ENCODE assay signal across 37 cellular contexts in genomic region chr5:93008502-93009167, GRCh38.
"Had no signal": no experiment of that assay in that cellular context is flagged by ENCODE, and none has a peak within 500 bp of the region (broad histone marks: within the 10 kb centered on the region; RNA-seq: fewer than 3 reads in every experiment).

No MANE protein-coding gene starts in this region.

- H3K9me3 Mint-ChIP-seq: activated B cell treated with CpG ODN at 0.5 μM for 24 hours; activated CD4-positive, alpha-beta memory T cell treated with anti-CD3 and anti-CD28 coated beads for 36 hours; activated CD4-positive, alpha-beta T cell treated with anti-CD3 and anti-CD28 coated beads, Interleukin-2, amount 10 ng/mL, durations not matched to agents 24 days and 14 days; activated CD8-positive, alpha-beta T cell treated with anti-CD3 and anti-CD28 coated beads for 36 hours; activated naive CD4-positive, alpha-beta T cell treated with anti-CD3 and anti-CD28 coated beads for 36 hours; activated naive CD4-positive, alpha-beta T cell treated with anti-CD3 and anti-CD28 coated beads, Interleukin-2, amount 50 U/mL, for 72 hours; activated naive CD8-positive, alpha-beta T cell treated with anti-CD3 and anti-CD28 coated beads for 36 hours; activated T-cell treated with anti-CD3 and anti-CD28 coated beads, Interleukin-2, amount 50 U/mL, for 4 hours; activated T-cell treated with anti-CD3 and anti-CD28 coated beads, Interleukin-2, amount 50 U/mL, for 72 hours; activated T-helper 1 cell treated with anti-CD3 and anti-CD28 coated beads, Interleukin-12 subunit alpha, Interleukin-12 subunit beta, Interleukin-2, Interleukin-4 antibody, amounts not matched to agents 30 ng/mL and 10 ng/mL and 1 ng/mL, durations not matched to agents 14 hours and 24 hours and 36 hours; T-helper 1 cell treated with Interleukin-12 subunit alpha and Interleukin-12 subunit beta and Interleukin-4 antibody, amounts not matched to agents 30 μg/mL and 1 μg/mL, for 36 hours had no signal

- ATAC-seq: activated CD8-positive, alpha-beta T cell treated with anti-CD3 and anti-CD28 coated beads for 36 hours; activated naive CD4-positive, alpha-beta T cell treated with anti-CD3 and anti-CD28 coated beads, Interleukin-2, amount 50 U/mL, for 72 hours; activated T-cell treated with anti-CD3 and anti-CD28 coated beads, Interleukin-2, amount 50 U/mL, for 4 hours; activated T-cell treated with anti-CD3 and anti-CD28 coated beads, Interleukin-2, amount 50 U/mL, for 72 hours; activated T-helper 17 cell treated with anti-CD3 and anti-CD28 coated beads, Interleukin-2, amount 50 U/mL, for 72 hours; body of pancreas; T-cell had no signal

- H3K27ac ChIP-seq: adrenal gland, ascending aorta, body of pancreas, brain microvascular endothelial cell, breast epithelium, VCaP had no signal

- DNase-seq: activated B cell treated with CpG ODN at 0.5 μM for 24 hours; activated CD4-positive, alpha-beta memory T cell treated with anti-CD3 and anti-CD28 coated beads for 36 hours; activated CD4-positive, alpha-beta T cell treated with anti-CD3 and anti-CD28 coated beads for 4 hours; activated CD4-positive, alpha-beta T cell treated with anti-CD3 and anti-CD28 coated beads, Interleukin-2, amount 10 ng/mL, durations not matched to agents 24 days and 14 days; activated CD4-positive, alpha-beta T cell treated with anti-CD3 and anti-CD28 coated beads, Interleukin-2, amount 50 U/mL, for 1 hour; activated CD4-positive, alpha-beta T cell treated with anti-CD3 and anti-CD28 coated beads, Interleukin-2, amount 50 U/mL, for 4 hours; activated CD4-positive, CD25-positive, alpha-beta regulatory T cell treated with anti-CD3 and anti-CD28 coated beads, Interleukin-2, amount 50 U/mL, for 72 hours; activated CD8-positive, alpha-beta memory T cell treated with anti-CD3 and anti-CD28 coated beads, Interleukin-2, amount 50 U/mL, for 4 hours; activated CD8-positive, alpha-beta T cell treated with anti-CD3 and anti-CD28 coated beads for 36 hours; activated effector memory CD4-positive, alpha-beta T cell treated with anti-CD3 and anti-CD28 coated beads, Interleukin-2, amount 50 U/mL, for 16 hours; activated gamma-delta T cell treated with Interleukin-2 at 50 U/mL for 16 hours; activated naive CD4-positive, alpha-beta T cell; activated naive CD4-positive, alpha-beta T cell treated with anti-CD3 and anti-CD28 coated beads for 36 hours; activated naive CD4-positive, alpha-beta T cell treated with anti-CD3 and anti-CD28 coated beads, Interleukin-2, amount 50 U/mL, for 16 hours; activated naive CD8-positive, alpha-beta T cell treated with anti-CD3 and anti-CD28 coated beads for 36 hours; activated T-cell treated with anti-CD3 and anti-CD28 coated beads for 4 hours; activated T-cell treated with anti-CD3 and anti-CD28 coated beads, Interleukin-2, amount 50 U/mL, for 1 hour; activated T-cell treated with anti-CD3 and anti-CD28 coated beads, Interleukin-2, amount 50 U/mL, for 4 hours; activated T-cell treated with anti-CD3 and anti-CD28 coated beads, Interleukin-2, amount 50 U/mL, for 72 hours; adrenal gland; amygdala; anterior cingulate cortex; body of pancreas; brain microvascular endothelial cell; central memory CD4-positive, alpha-beta T cell; T-cell; T-helper 2 cell; T-helper 9 cell had no signal

- FAIRE-seq: TTC549 had no signal

- H3K4me3 Mint-ChIP-seq: activated B cell treated with CpG ODN at 0.5 μM for 24 hours; activated CD4-positive, alpha-beta memory T cell treated with anti-CD3 and anti-CD28 coated beads for 36 hours; activated CD4-positive, alpha-beta T cell treated with anti-CD3 and anti-CD28 coated beads, Interleukin-2, amount 10 ng/mL, durations not matched to agents 24 days and 14 days; activated CD8-positive, alpha-beta T cell treated with anti-CD3 and anti-CD28 coated beads for 36 hours; activated naive CD4-positive, alpha-beta T cell treated with anti-CD3 and anti-CD28 coated beads for 36 hours; activated naive CD8-positive, alpha-beta T cell treated with anti-CD3 and anti-CD28 coated beads for 36 hours; activated T-cell treated with anti-CD3 and anti-CD28 coated beads, Interleukin-2, amount 50 U/mL, for 4 hours; activated T-cell treated with anti-CD3 and anti-CD28 coated beads, Interleukin-2, amount 50 U/mL, for 72 hours; activated T-helper 1 cell treated with anti-CD3 and anti-CD28 coated beads, Interleukin-12 subunit alpha, Interleukin-12 subunit beta, Interleukin-2, Interleukin-4 antibody, amounts not matched to agents 30 ng/mL and 10 ng/mL and 1 ng/mL, durations not matched to agents 14 hours and 24 hours and 36 hours; activated T-helper 17 cell treated with anti-CD3 and anti-CD28 coated beads, Interleukin-2, amount 50 U/mL, for 72 hours; T-cell; T-helper 1 cell treated with Interleukin-12 subunit alpha and Interleukin-12 subunit beta and Interleukin-4 antibody, amounts not matched to agents 30 μg/mL and 1 μg/mL, for 36 hours; T-helper 2 cell treated with Interferon-gamma antibody and Interleukin-4, amounts not matched to agents 5 μg/mL and 100 μg/mL, for 36 hours had no signal

- H3K9me3 ChIP-seq: adrenal gland, ascending aorta, body of pancreas, breast epithelium had no signal

- H3K4me1 Mint-ChIP-seq: activated B cell treated with CpG ODN at 0.5 μM for 24 hours; activated CD4-positive, alpha-beta T cell treated with anti-CD3 and anti-CD28 coated beads, Interleukin-2, amount 10 ng/mL, durations not matched to agents 24 days and 14 days; activated naive CD8-positive, alpha-beta T cell treated with anti-CD3 and anti-CD28 coated beads for 36 hours; activated T-helper 17 cell treated with anti-CD3 and anti-CD28 coated beads, Interleukin-2, amount 50 U/mL, for 72 hours; T-cell had no signal

- H3K27me3 ChIP-seq: adrenal gland, ascending aorta, body of pancreas, brain microvascular endothelial cell, breast epithelium had no signal

- H3K36me3 ChIP-seq: adrenal gland, ascending aorta, brain microvascular endothelial cell, breast epithelium had no signal

- H3K4me3 ChIP-seq: adrenal gland, ascending aorta, body of pancreas, breast epithelium had no signal

- H3K36me3 Mint-ChIP-seq: activated CD4-positive, alpha-beta memory T cell treated with anti-CD3 and anti-CD28 coated beads for 36 hours; activated naive CD4-positive, alpha-beta T cell treated with anti-CD3 and anti-CD28 coated beads, Interleukin-2, amount 50 U/mL, for 72 hours; activated naive CD8-positive, alpha-beta T cell treated with anti-CD3 and anti-CD28 coated beads for 36 hours; T-cell had no signal

- H3K4me1 ChIP-seq: adrenal gland, ascending aorta, body of pancreas, breast epithelium had no signal

- H3K27me3 Mint-ChIP-seq: activated B cell treated with CpG ODN at 0.5 μM for 24 hours; activated CD4-positive, alpha-beta memory T cell treated with anti-CD3 and anti-CD28 coated beads for 36 hours; activated CD4-positive, alpha-beta T cell treated with anti-CD3 and anti-CD28 coated beads, Interleukin-2, amount 10 ng/mL, durations not matched to agents 24 days and 14 days; activated CD8-positive, alpha-beta T cell treated with anti-CD3 and anti-CD28 coated beads for 36 hours; activated naive CD8-positive, alpha-beta T cell treated with anti-CD3 and anti-CD28 coated beads for 36 hours; activated T-helper 17 cell treated with anti-CD3 and anti-CD28 coated beads, Interleukin-2, amount 50 U/mL, for 72 hours; T-cell had no signal

- H3K27ac Mint-ChIP-seq: activated B cell treated with CpG ODN at 0.5 μM for 24 hours; activated CD4-positive, alpha-beta memory T cell treated with anti-CD3 and anti-CD28 coated beads for 36 hours; activated CD4-positive, alpha-beta T cell treated with anti-CD3 and anti-CD28 coated beads, Interleukin-2, amount 10 ng/mL, durations not matched to agents 24 days and 14 days; activated CD8-positive, alpha-beta T cell treated with anti-CD3 and anti-CD28 coated beads for 36 hours; activated naive CD4-positive, alpha-beta T cell treated with anti-CD3 and anti-CD28 coated beads for 36 hours; activated naive CD4-positive, alpha-beta T cell treated with anti-CD3 and anti-CD28 coated beads, Interleukin-2, amount 50 U/mL, for 72 hours; activated naive CD8-positive, alpha-beta T cell treated with anti-CD3 and anti-CD28 coated beads for 36 hours; activated T-cell treated with anti-CD3 and anti-CD28 coated beads, Interleukin-2, amount 50 U/mL, for 72 hours; activated T-helper 1 cell treated with anti-CD3 and anti-CD28 coated beads, Interleukin-12 subunit alpha, Interleukin-12 subunit beta, Interleukin-2, Interleukin-4 antibody, amounts not matched to agents 30 ng/mL and 10 ng/mL and 1 ng/mL, durations not matched to agents 14 hours and 24 hours and 36 hours; activated T-helper 17 cell treated with anti-CD3 and anti-CD28 coated beads, Interleukin-2, amount 50 U/mL, for 72 hours; T-cell; T-helper 1 cell treated with Interleukin-12 subunit alpha and Interleukin-12 subunit beta and Interleukin-4 antibody, amounts not matched to agents 30 μg/mL and 1 μg/mL, for 36 hours; T-helper 2 cell treated with Interferon-gamma antibody and Interleukin-4, amounts not matched to agents 5 μg/mL and 100 μg/mL, for 36 hours had no signal
